In genomic region chr11:129418039-129418438, GRCh38 we compare ENCODE assay signal across 15 cellular contexts.
DNase-seq lines count a peak whose midpoint lies in the region; ATAC-seq lines count a peak whose summit lies in the region.
"Had no signal": no experiment of that assay in that cellular context is flagged by ENCODE, and none has a peak within 500 bp of the region (broad histone marks: within the 10 kb centered on the region; RNA-seq: fewer than 3 reads in every experiment).

No MANE protein-coding gene starts in this region.

- no peak for DNase-seq in activated CD4-positive, CD25-positive, alpha-beta regulatory T cell (lab: John Stamatoyannopoulos, UW)
- DNase-seq in stimulated activated naive CD8-positive, alpha-beta T cell treated with anti-CD3 and anti-CD28 coated beads, Interleukin-15, Interleukin-2, amounts not matched to agents 100 U/mL and 50 U/mL, for 24 hours, result no peak
- DNase-seq in SKM-1 (lab: John Stamatoyannopoulos, UW; ENCODE audit: unreplicated experiment), result no peak
- DNase-seq in UCSD-AML1 (lab: John Stamatoyannopoulos, UW; ENCODE audit: unreplicated experiment), result no peak
- DNase-seq in stimulated activated naive CD4-positive, alpha-beta T cell (lab: John Stamatoyannopoulos, UW), result no peak
- DNase-seq: activated effector memory CD4-positive, alpha-beta T cell treated with anti-CD3 and anti-CD28 coated beads, Interleukin-2, amount 50 U/mL, for 16 hours; gastrocnemius medialis; NCI-H1694 treated with DMSO at 0.1 percent for 48 hours; stimulated activated CD4-positive, alpha-beta T cell treated with anti-CD3 and anti-CD28 coated beads, Interleukin-4, amount 100 ng/mL, for 4 hours; testis; WERI-Rb-1 had no signal

- peak; percentile 20 to 35 for ATAC-seq in activated CD4-positive, CD25-positive, alpha-beta regulatory T cell treated with anti-CD3 and anti-CD28 coated beads, Interleukin-2, amount 50 U/mL, for 24 hours
- ATAC-seq in GM21786 (IDR thresholded peaks at IDR 0.05; ENCODE audit: unreplicated experiment), result peak; percentile 57
- ATAC-seq in HG03521 (IDR thresholded peaks at IDR 0.05; ENCODE audit: unreplicated experiment), result peak; percentile 68
- ATAC-seq in stimulated activated naive CD8-positive, alpha-beta T cell treated with anti-CD3 and anti-CD28 coated beads, Interleukin-15, Interleukin-2, amounts not matched to agents 100 U/mL and 50 U/mL, for 24 hours, result peak; percentile 77
- ATAC-seq: gastrocnemius medialis, Panc1 had no signal
